Comparison of ENCODE assay signal across 17 cellular contexts in the genomic region with DNA sequence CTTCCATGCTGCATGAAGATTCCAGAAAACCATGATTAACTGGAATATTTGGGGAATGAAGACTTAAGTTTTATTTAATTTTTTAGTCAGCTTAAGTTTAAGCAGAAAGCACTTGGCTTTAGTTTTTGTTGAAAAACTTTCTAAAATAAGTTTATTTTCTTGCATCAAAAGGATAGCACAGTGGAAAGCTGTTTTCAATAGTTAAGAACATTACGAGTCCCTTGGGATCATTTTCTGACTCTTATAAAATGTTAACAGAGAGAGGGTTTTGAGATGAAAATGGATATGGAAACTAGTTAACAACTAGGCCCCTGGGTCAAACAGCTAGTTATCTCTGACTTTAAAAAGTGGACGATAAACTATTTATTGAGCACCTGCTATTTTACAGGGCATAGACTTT.
DNase-seq lines count a peak whose midpoint lies in the region; ATAC-seq and TF ChIP-seq lines count a peak whose summit lies in the region.
"Had no signal": no experiment of that assay in that cellular context is flagged by ENCODE, and none has a peak within 500 bp of the region (broad histone marks: within the 10 kb centered on the region; RNA-seq: fewer than 3 reads in every experiment).

No MANE protein-coding gene starts in this region.

- POLR2A ChIA-PET in activated CD4-positive, alpha-beta T cell treated with anti-CD3 and anti-CD28 coated beads, Interleukin-2, amount 10 ng/mL, durations not matched to agents 7 days and 5 days (lab: Charles Lee): no interaction called here

- peak overlapping the region in 1 of 2 experiments; percentile 68 for H2BK12ac ChIP-seq in mesenchymal stem cell (ENCODE audit: low read length in 2 of 2)

- no peaks in the 10 kb centered on the region for H3K9me3 Mint-ChIP-seq in activated T-helper 17 cell treated with anti-CD3 and anti-CD28 coated beads, Interleukin-2, amount 50 U/mL, for 72 hours
- peaks cover 10% of the 10 kb centered on the region for H3K9me3 Mint-ChIP-seq in activated CD4-positive, alpha-beta T cell treated with anti-CD3 and anti-CD28 coated beads, Interleukin-2, amount 10 ng/mL, durations not matched to agents 7 days and 5 days
- H3K9me3 Mint-ChIP-seq: activated naive CD4-positive, alpha-beta T cell treated with anti-CD3 and anti-CD28 coated beads, Interleukin-2, amount 50 U/mL, for 24 hours; brain had no signal

- no peak overlapping the region for H2BK120ac ChIP-seq in mesenchymal stem cell (ENCODE audit: low read depth, low read length)

- H3K9ac ChIP-seq in mesenchymal stem cell (ENCODE audit: low read length): peak overlapping the region; percentile 74

- H3K9me3 ChIP-seq in mesenchymal stem cell (ENCODE audit: control insufficient read depth, low read length): no peaks in the 10 kb centered on the region
- H3K9me3 ChIP-seq: BE2C, prostate gland had no signal

- no peak overlapping the region for H2AFZ ChIP-seq in mesenchymal stem cell (ENCODE audit: low read depth, low read length)

- no peak overlapping the region for H2AK5ac ChIP-seq in mesenchymal stem cell (ENCODE audit: low read length, severe bottlenecking)

- H3K4me3 Mint-ChIP-seq in activated T-helper 17 cell treated with anti-CD3 and anti-CD28 coated beads, Interleukin-2, amount 50 U/mL, for 72 hours: no peak overlapping the region
- H3K4me3 Mint-ChIP-seq in activated CD4-positive, alpha-beta T cell treated with anti-CD3 and anti-CD28 coated beads, Interleukin-2, amount 10 ng/mL, durations not matched to agents 7 days and 5 days: no peak overlapping the region
- H3K4me3 Mint-ChIP-seq: activated naive CD4-positive, alpha-beta T cell treated with anti-CD3 and anti-CD28 coated beads, Interleukin-2, amount 50 U/mL, for 24 hours; naive thymus-derived CD4-positive, alpha-beta T cell had no signal

- no peak overlapping the region for H3K4ac ChIP-seq in mesenchymal stem cell (ENCODE audit: low read depth in 1 of 2, low read length in 2 of 2)

- H3K4me3 ChIP-seq in brain microvascular endothelial cell (ENCODE audit: low read depth, low read length): no peak overlapping the region
- peak overlapping the region in 1 of 2 experiments; percentile 17 for H3K4me3 ChIP-seq in mesenchymal stem cell (ENCODE audit: insufficient read depth in 1 of 2, low read depth in 1 of 2, low read length in 2 of 2)
- H3K4me3 ChIP-seq: dorsolateral prefrontal cortex, prostate gland had no signal

- ATAC-seq in activated T-helper 17 cell treated with anti-CD3 and anti-CD28 coated beads, Interleukin-2, amount 50 U/mL, for 72 hours (replicated peaks): no peak
- ATAC-seq: left lobe of liver; naive thymus-derived CD4-positive, alpha-beta T cell had no signal

- H3K18ac ChIP-seq in mesenchymal stem cell (ENCODE audit: low read depth in 1 of 2, low read length in 2 of 2): no peak overlapping the region

- WGBS in mesenchymal stem cell: 97% methylated on average over 2 of the region's 2 CpGs

- DNase-seq in LHCN-M2 (ENCODE audit: low read depth) (peak; percentile 49), brain microvascular endothelial cell (no peak), mesenchymal stem cell (no peak), stromal cell of bone marrow (ENCODE audit: low read depth) (peak; percentile 41), cerebellar nuclear complex (lab: John Stamatoyannopoulos, UW) (no peak)
- DNase-seq in activated CD4-positive, alpha-beta T cell treated with anti-CD3 and anti-CD28 coated beads, Interleukin-2, amount 10 ng/mL, durations not matched to agents 7 days and 5 days: no peak
- DNase-seq: BE2C; dorsolateral prefrontal cortex; naive thymus-derived CD4-positive, alpha-beta T cell; NCI-H2081 treated with DMSO at 0.1 percent for 48 hours; NCI-H510A treated with DMSO at 0.1 percent for 48 hours; T1000 had no signal

- no peaks in the 10 kb centered on the region for H3K36me3 ChIP-seq in brain microvascular endothelial cell (replicated peaks)
- H3K36me3 ChIP-seq in mesenchymal stem cell (ENCODE audit: control insufficient read depth in 1 of 2, insufficient read depth in 2 of 2, low read depth in 1 of 2, low read length in 2 of 2): no peaks in the 10 kb centered on the region
- H3K36me3 ChIP-seq: BE2C, prostate gland had no signal

- H3K23ac ChIP-seq in mesenchymal stem cell (ENCODE audit: low read length in 2 of 2): no peak overlapping the region

- peaks cover 1% of the 10 kb centered on the region for H3K4me1 ChIP-seq in mesenchymal stem cell (ENCODE audit: control insufficient read depth, insufficient read depth, low read depth, low read length)
- H3K4me1 ChIP-seq: BE2C, prostate gland had no signal

- H3K4me1 Mint-ChIP-seq in activated T-helper 17 cell treated with anti-CD3 and anti-CD28 coated beads, Interleukin-2, amount 50 U/mL, for 72 hours: peaks cover 18% of the 10 kb centered on the region
- H3K4me1 Mint-ChIP-seq in activated CD4-positive, alpha-beta T cell treated with anti-CD3 and anti-CD28 coated beads, Interleukin-2, amount 10 ng/mL, durations not matched to agents 7 days and 5 days: peaks cover 29% of the 10 kb centered on the region

- H3K27ac Mint-ChIP-seq in activated T-helper 17 cell treated with anti-CD3 and anti-CD28 coated beads, Interleukin-2, amount 50 U/mL, for 72 hours: no peak overlapping the region
- H3K27ac Mint-ChIP-seq in activated CD4-positive, alpha-beta T cell treated with anti-CD3 and anti-CD28 coated beads, Interleukin-2, amount 10 ng/mL, durations not matched to agents 7 days and 5 days: no peak overlapping the region

- no peak overlapping the region for H4K91ac ChIP-seq in mesenchymal stem cell (ENCODE audit: low read length)

- H2BK5ac ChIP-seq in mesenchymal stem cell (ENCODE audit: low read depth, low read length, poor library complexity, severe bottlenecking): no peak overlapping the region

- TF ChIP-seq CTCF in brain microvascular endothelial cell (IDR thresholded peaks at IDR 0.05; ENCODE audit: low read depth, low read length, missing control alignments): no peak

- in situ Hi-C loops in brain microvascular endothelial cell (cut with HindIII; ENCODE audit: low pct_ligation_motif_present, low sequenced_read_pairs): no loop called here

- no peak overlapping the region for H2BK15ac ChIP-seq in mesenchymal stem cell (ENCODE audit: low read depth, poor library complexity, severe bottlenecking)

- H3K27me3 ChIP-seq in brain microvascular endothelial cell (replicated peaks) (no peaks in the 10 kb centered on the region), mesenchymal stem cell (ENCODE audit: control insufficient read depth in 1 of 2, insufficient read depth in 1 of 2, low read length in 2 of 2) (no peaks in the 10 kb centered on the region)
- H3K27me3 ChIP-seq: BE2C, dorsolateral prefrontal cortex had no signal

- H3K27me3 Mint-ChIP-seq in activated T-helper 17 cell treated with anti-CD3 and anti-CD28 coated beads, Interleukin-2, amount 50 U/mL, for 72 hours: no peaks in the 10 kb centered on the region
- H3K27me3 Mint-ChIP-seq in activated CD4-positive, alpha-beta T cell treated with anti-CD3 and anti-CD28 coated beads, Interleukin-2, amount 10 ng/mL, durations not matched to agents 7 days and 5 days: no peaks in the 10 kb centered on the region
- H3K27me3 Mint-ChIP-seq: activated naive CD4-positive, alpha-beta T cell treated with anti-CD3 and anti-CD28 coated beads, Interleukin-2, amount 50 U/mL, for 24 hours; naive thymus-derived CD4-positive, alpha-beta T cell had no signal

- H3K79me1 ChIP-seq in mesenchymal stem cell (replicated peaks; ENCODE audit: low read length, poor library complexity, severe bottlenecking): peaks cover 1% of the 10 kb centered on the region

- H3K4me2 ChIP-seq in mesenchymal stem cell (ENCODE audit: low read length, poor library complexity, severe bottlenecking): no peak overlapping the region

- H4K8ac ChIP-seq in mesenchymal stem cell (ENCODE audit: low read length): no peak overlapping the region

- H3K36me3 Mint-ChIP-seq in activated T-helper 17 cell treated with anti-CD3 and anti-CD28 coated beads, Interleukin-2, amount 50 U/mL, for 72 hours (ENCODE audit: low read depth): no peaks in the 10 kb centered on the region
- H3K36me3 Mint-ChIP-seq in activated CD4-positive, alpha-beta T cell treated with anti-CD3 and anti-CD28 coated beads, Interleukin-2, amount 10 ng/mL, durations not matched to agents 7 days and 5 days (ENCODE audit: low read depth): peaks cover 26% of the 10 kb centered on the region
- H3K36me3 Mint-ChIP-seq: brain had no signal

- H3K27ac ChIP-seq in brain microvascular endothelial cell (peak overlapping the region; percentile 5), mesenchymal stem cell (ENCODE audit: low read length, poor library complexity, severe bottlenecking) (peak overlapping the region; percentile 99)
- H3K27ac ChIP-seq: dorsolateral prefrontal cortex had no signal

- H3K14ac ChIP-seq in mesenchymal stem cell (ENCODE audit: low read length in 2 of 2): no peak overlapping the region

- CTCF ChIA-PET in activated CD4-positive, alpha-beta T cell treated with anti-CD3 and anti-CD28 coated beads, Interleukin-2, amount 10 ng/mL, durations not matched to agents 7 days and 5 days (lab: Charles Lee): interaction anchor here (1.7 kb wide), 1 partner anchor 30 kb away, joined by 3 read pairs; no protein-coding TSS in a partner anchor

Comparison
In these comparisons a context has a peak if more than half of its experiments do, and no peak if none do; other contexts are left out.
1. DNase-seq: peak in LHCN-M2 (single experiment) and stromal cell of bone marrow (single experiment); none in brain microvascular endothelial cell (single experiment), mesenchymal stem cell (single experiment), cerebellar nuclear complex (0 of 2) and activated CD4-positive, alpha-beta T cell treated with anti-CD3 and anti-CD28 coated beads, Interleukin-2, amount 10 ng/mL, durations not matched to agents 7 days and 5 days (single experiment).